8 cellular contexts compared by ENCODE assay signal in the genomic region with DNA sequence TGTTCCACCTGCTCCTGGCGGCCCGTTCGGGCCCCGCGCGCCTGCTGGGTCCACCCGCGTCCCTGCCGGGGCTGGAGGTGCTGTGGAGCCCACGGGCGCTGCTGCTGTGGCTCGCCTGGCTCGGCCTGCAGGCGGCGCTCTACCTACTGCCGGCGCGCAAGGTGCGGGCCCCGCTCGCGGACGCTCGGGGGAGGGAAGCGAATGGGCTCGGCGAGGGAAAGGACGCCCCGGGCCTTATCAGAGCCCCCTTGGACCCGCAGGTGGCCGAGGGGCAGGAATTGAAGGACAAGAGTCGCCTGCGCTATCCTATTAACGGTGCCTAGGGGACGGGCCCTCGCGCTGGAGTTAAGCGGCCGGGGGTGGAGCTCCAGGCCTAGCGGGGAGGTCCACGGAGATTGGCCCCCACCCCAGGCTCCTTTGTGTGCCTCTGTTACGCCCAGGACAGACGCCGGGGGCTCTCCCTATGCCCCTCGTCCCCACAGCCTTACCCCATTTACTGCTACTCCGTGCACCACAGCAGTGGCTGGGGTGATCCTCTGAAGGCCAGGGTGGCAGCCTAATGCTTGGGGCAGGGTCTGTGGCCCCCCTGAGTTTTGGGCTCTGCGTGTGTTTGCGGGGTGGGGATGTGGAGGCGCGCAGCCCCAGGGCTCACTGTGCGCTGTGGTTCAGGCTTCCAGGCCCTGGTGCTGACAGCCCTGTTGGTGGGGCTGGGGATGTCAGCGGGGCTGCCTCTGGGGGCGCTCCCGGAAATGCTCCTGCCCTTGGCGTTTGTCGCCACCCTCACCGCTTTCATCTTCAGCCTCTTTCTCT. TPM values are rescaled to one million over a fixed set of nuclear protein-coding genes. Genes with fewer than 3 reads are reported as not detected.
DNase-seq lines count a peak whose midpoint lies in the region; TF ChIP-seq lines count a peak whose summit lies in the region.

No MANE protein-coding gene starts in this region.

- DNase-seq in BJ (ENCODE audit: low read depth): no peak
- DNase-seq in NCI-H1930 (lab: John Stamatoyannopoulos, UW): peak; percentile 40 to 67
- peak; percentile 65 to 72 for DNase-seq in activated CD4-positive, alpha-beta T cell treated with anti-CD3 and anti-CD28 coated beads, Interleukin-2, amount 50 U/mL, for 4 hours
- DNase-seq in effector CD8-positive, alpha-beta T cell (lab: John Stamatoyannopoulos, UW): peak; percentile 55
- peak; percentile 39 for DNase-seq in stimulated activated CD8-positive, alpha-beta memory T cell treated with anti-CD3 and anti-CD28 coated beads, Interleukin-7, amount 100 ng/mL, for 24 hours (ENCODE audit: low read depth)
- DNase-seq in cortex of kidney (lab: John Stamatoyannopoulos, UW): no peak

- H3K4me3 ChIP-seq in BJ (ENCODE audit: low read depth, low read length) (peak overlapping the region; percentile 44), mononuclear cell (ENCODE audit: low read length) (peak overlapping the region; percentile 44)

- TF ChIP-seq POLR2A in GM19099 (IDR thresholded peaks at IDR 0.05; ENCODE audit: extremely low read depth, insufficient read length, low read depth): peak; percentile 48

- peak; percentile 58 for TF ChIP-seq CTCF in BJ (IDR thresholded peaks at IDR 0.05; ENCODE audit: insufficient read depth, low read depth, low read length)

- CTCF ChIA-PET in BJ (lab: Yijun Ruan, JAX): interaction anchor here (0.6 to 7.2 kb wide), 24 partner anchors 8 to 269 kb away, joined by 3 to 152 read pairs (median 4); partner anchors contain the start of genes ARL2, CAPN1, CDCA5 and FAU

- H3K27me3 ChIP-seq in BJ (ENCODE audit: control insufficient read depth, insufficient read depth, low read length) (no peaks in the 10 kb centered on the region), mononuclear cell (ENCODE audit: insufficient read depth, low read length) (no peaks in the 10 kb centered on the region)

- peaks cover 10% of the 10 kb centered on the region; the same call in 1 of the 2 replicates for H3K36me3 ChIP-seq in BJ (ENCODE audit: control insufficient read depth, insufficient read depth, low read length)

- peaks cover 52% of the 10 kb centered on the region for H3K4me1 ChIP-seq in mononuclear cell (ENCODE audit: insufficient read depth, low read length)

- no peaks in the 10 kb centered on the region for H3K9me3 ChIP-seq in mononuclear cell (ENCODE audit: low read depth, low read length)

- POLR2A ChIA-PET in BJ (lab: Charles Lee): interaction anchor here (0.5 kb wide), 1 partner anchor 218 kb away, joined by 3 read pairs; no protein-coding TSS in a partner anchor

RNA-seq across cellular contexts. Expression of gene TM7SF2, which starts 1.1 kb away (rescaled TPM):
- 5.0 and 8.2 TPM in 2 replicates for polyA plus RNA-seq in BJ (2011; rRNA removed)
- 2.4 and 3.6 TPM in 2 replicates for polyA minus RNA-seq in BJ (2011; rRNA and poly(A)+ RNA removed)
- total RNA-seq in mononuclear cell: 9.1 TPM

RNA-seq across cellular contexts. Expression of gene ZNHIT2, which starts 4.7 kb away (rescaled TPM):
- 3.6 and 4.6 TPM in 2 replicates for polyA plus RNA-seq in BJ (2011; rRNA removed)
- 1.4 and 1.9 TPM in 2 replicates for polyA minus RNA-seq in BJ (2011; rRNA and poly(A)+ RNA removed)
- 5.7 TPM for total RNA-seq in mononuclear cell

RNA-seq across cellular contexts. Expression of gene FAU, which starts 9.2 kb away (rescaled TPM):
- 474 and 610 TPM in 2 replicates for polyA plus RNA-seq in BJ (2011; rRNA removed)
- polyA minus RNA-seq in BJ (2011; rRNA and poly(A)+ RNA removed): 135 and 210 TPM in 2 replicates
- 338 TPM for total RNA-seq in mononuclear cell

RNA-seq across cellular contexts. Expression of gene MRPL49, which starts 9.4 kb away (rescaled TPM):
- polyA plus RNA-seq in BJ (2011; rRNA removed): 54.4 and 68.5 TPM in 2 replicates
- 18.6 and 26.8 TPM in 2 replicates for polyA minus RNA-seq in BJ (2011; rRNA and poly(A)+ RNA removed)
- 40.7 TPM for total RNA-seq in mononuclear cell

RNA-seq across cellular contexts. Expression of gene VPS51, which starts 16.7 kb away (rescaled TPM):
- 61.8 and 86.2 TPM in 2 replicates for polyA plus RNA-seq in BJ (2011; rRNA removed)
- polyA minus RNA-seq in BJ (2011; rRNA and poly(A)+ RNA removed): 125 and 171 TPM in 2 replicates
- total RNA-seq in mononuclear cell: 397 TPM

Comparison
In these comparisons a context has a peak if more than half of its experiments do, and no peak if none do; other contexts are left out.
1. DNase-seq: peak in NCI-H1930 (2 of 2), activated CD4-positive, alpha-beta T cell treated with anti-CD3 and anti-CD28 coated beads, Interleukin-2, amount 50 U/mL, for 4 hours (2 of 2), effector CD8-positive, alpha-beta T cell (single experiment) and stimulated activated CD8-positive, alpha-beta memory T cell treated with anti-CD3 and anti-CD28 coated beads, Interleukin-7, amount 100 ng/mL, for 24 hours (single experiment); none in BJ (single experiment) and cortex of kidney (single experiment).